8 cellular contexts compared by ENCODE assay signal in the genomic region with DNA sequence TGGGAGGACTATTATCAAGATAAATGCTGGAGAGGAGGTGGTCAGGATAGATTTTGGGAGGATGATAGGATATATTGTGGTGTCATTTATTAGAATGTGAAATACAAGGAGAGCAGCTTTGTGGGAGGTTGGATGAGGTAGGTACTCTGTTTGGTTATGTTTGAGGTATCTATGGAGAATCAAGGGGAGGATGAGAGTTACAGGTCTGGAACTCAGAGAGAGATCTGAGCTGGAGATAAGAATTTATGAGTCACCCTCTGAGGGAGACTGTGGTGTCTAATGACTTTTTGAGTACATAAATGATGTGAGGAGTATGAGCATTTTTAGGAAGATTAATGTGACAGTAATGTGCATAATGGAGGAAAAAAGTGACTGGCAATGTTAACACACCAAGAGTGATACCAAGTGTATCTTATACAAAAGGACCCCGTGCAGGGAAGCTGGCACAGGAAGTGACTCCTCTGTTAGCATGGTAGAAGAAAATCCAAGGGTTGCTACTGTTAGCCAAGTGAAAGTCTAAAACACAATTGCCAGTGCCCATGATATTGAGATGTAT. TPM values are rescaled to one million over a fixed set of nuclear protein-coding genes. Genes with fewer than 3 reads are reported as not detected.
DNase-seq lines count a peak whose midpoint lies in the region; ATAC-seq, FAIRE-seq and TF ChIP-seq lines count a peak whose summit lies in the region.

No MANE protein-coding gene starts in this region.

- FAIRE-seq in bronchial epithelial cell (lab: Jason Lieb, UNC) = no peak

- H3K4me3 ChIP-seq in bronchial epithelial cell (ENCODE audit: low read depth, low read length) = no peak overlapping the region

- no peaks in the 10 kb centered on the region for H3K27me3 ChIP-seq in bronchial epithelial cell (ENCODE audit: control insufficient read depth, insufficient read depth, low read length)

- H3K36me3 ChIP-seq in bronchial epithelial cell (ENCODE audit: control insufficient read depth, insufficient read depth, low read length) = peaks cover 3% of the 10 kb centered on the region

- TF ChIP-seq CTCF in bronchial epithelial cell (IDR thresholded peaks at IDR 0.05; ENCODE audit: insufficient read depth, low read length, severe bottlenecking) = no peak

- DNase-seq in AG08396 (ENCODE audit: low spot score) (peak; percentile 24), HT-29 (ENCODE audit: low spot score) (peak; percentile 55), bronchial epithelial cell (ENCODE audit: low read depth) (peak; percentile 90), NCI-H524 treated with DMSO at 0.1 percent for 48 hours (lab: John Stamatoyannopoulos, UW) (no peak), NCI-H1694 treated with DMSO at 0.1 percent for 48 hours (lab: John Stamatoyannopoulos, UW) (no peak), NCI-H510A treated with DMSO at 0.1 percent for 48 hours (lab: John Stamatoyannopoulos, UW) (no peak)
- DNase-seq in activated effector memory CD4-positive, alpha-beta T cell treated with anti-CD3 and anti-CD28 coated beads, Interleukin-2, amount 50 U/mL, for 16 hours = no peak

- ATAC-seq in GM19395 (IDR thresholded peaks at IDR 0.05; ENCODE audit: unreplicated experiment) = peak; percentile 56

RNA-seq across cellular contexts. Expression of a gene that starts 48.2 kb away (rescaled TPM):
- total RNA-seq in HT-29 (2014; rRNA removed; shearing (Covaris generic)) = 14.6 and 21.7 TPM in 2 replicates
- total RNA-seq in bronchial epithelial cell = 35.3 and 45.7 TPM in 2 replicates

Comparison
In these comparisons a context has a peak if more than half of its experiments do, and no peak if none do; other contexts are left out.
1. DNase-seq: peak in AG08396 (single experiment), HT-29 (single experiment) and bronchial epithelial cell (single experiment); none in activated effector memory CD4-positive, alpha-beta T cell treated with anti-CD3 and anti-CD28 coated beads, Interleukin-2, amount 50 U/mL, for 16 hours (single experiment), NCI-H524 treated with DMSO at 0.1 percent for 48 hours (single experiment), NCI-H1694 treated with DMSO at 0.1 percent for 48 hours (single experiment) and NCI-H510A treated with DMSO at 0.1 percent for 48 hours (single experiment).